8 cellular contexts compared by ENCODE assay signal in genomic region chr5:125410501-125411162, GRCh38.
A peak's percentile ranks its signal among the peaks of the same experiment; 100 is the strongest.
DNase-seq lines count a peak whose midpoint lies in the region; TF ChIP-seq lines count a peak whose summit lies in the region.

No MANE protein-coding gene starts in this region.

- H3K9ac ChIP-seq in BLaER1 treated with 17β-estradiol and CSF1 and Interleukin-3, amounts not matched to agents 10 nM and 100 nM, result no peak overlapping the region
- H3K9ac ChIP-seq in colonic mucosa (ENCODE audit: low read depth in 2 of 2, low read length in 2 of 2), result no peak overlapping the region

- CTCF ChIA-PET in activated CD4-positive, alpha-beta memory T cell treated with anti-CD3 and anti-CD28 coated beads, Interleukin-2, amount 10 ng/mL, durations not matched to agents 7 days and 5 days (lab: Charles Lee), result no interaction called here

- H3K4me3 Mint-ChIP-seq in nephron, result peak overlapping the region; percentile 29 to 49 (median 38)
- no peak overlapping the region for H3K4me3 Mint-ChIP-seq in activated CD4-positive, alpha-beta memory T cell treated with anti-CD3 and anti-CD28 coated beads, Interleukin-2, amount 10 ng/mL, durations not matched to agents 7 days and 5 days

- intact Hi-C loops in colonic mucosa (cut with DNase I), result no loop called here

- no peaks in the 10 kb centered on the region for H3K36me3 Mint-ChIP-seq in nephron (ENCODE audit: low read depth)
- no peaks in the 10 kb centered on the region for H3K36me3 Mint-ChIP-seq in activated CD4-positive, alpha-beta memory T cell treated with anti-CD3 and anti-CD28 coated beads, Interleukin-2, amount 10 ng/mL, durations not matched to agents 7 days and 5 days (ENCODE audit: low read depth)

- H3K27me3 ChIP-seq in BLaER1 treated with 17β-estradiol and CSF1 and Interleukin-3, amounts not matched to agents 10 nM and 100 nM, result no peaks in the 10 kb centered on the region
- H3K27me3 ChIP-seq in colonic mucosa, result no peaks in the 10 kb centered on the region
- H3K27me3 ChIP-seq in H7 (ENCODE audit: control insufficient read depth, insufficient read depth, low read length), result no peaks in the 10 kb centered on the region

- peak overlapping the region; percentile 93 to 98 (median 97) for H3K27ac Mint-ChIP-seq in nephron
- no peak overlapping the region for H3K27ac Mint-ChIP-seq in activated CD4-positive, alpha-beta memory T cell treated with anti-CD3 and anti-CD28 coated beads, Interleukin-2, amount 10 ng/mL, durations not matched to agents 7 days and 5 days

- H3K9me3 ChIP-seq in BLaER1 treated with 17β-estradiol and CSF1 and Interleukin-3, amounts not matched to agents 10 nM and 100 nM (replicated peaks in 1 of 11), result peaks cover 5 to 15% (median 6%) of the 10 kb centered on the region in 11 experiments; a peak in 16 of 22 replicates
- no peaks in the 10 kb centered on the region for H3K9me3 ChIP-seq in colonic mucosa

- peak overlapping the region; percentile 30 to 77 (median 62); a peak in 17 of 22 replicates for H3K4me2 ChIP-seq in BLaER1 treated with 17β-estradiol and CSF1 and Interleukin-3, amounts not matched to agents 10 nM and 100 nM

- H3K27me3 Mint-ChIP-seq in nephron (ENCODE audit: low read depth), result peaks cover 6% of the 10 kb centered on the region
- H3K27me3 Mint-ChIP-seq in activated CD4-positive, alpha-beta memory T cell treated with anti-CD3 and anti-CD28 coated beads, Interleukin-2, amount 10 ng/mL, durations not matched to agents 7 days and 5 days, result no peaks in the 10 kb centered on the region

- H3K27ac ChIP-seq in BLaER1 treated with 17β-estradiol and CSF1 and Interleukin-3, amounts not matched to agents 10 nM and 100 nM, result no peak overlapping the region
- peak overlapping the region; percentile 67 for H3K27ac ChIP-seq in colonic mucosa

- no peak overlapping the region for H3K4me3 ChIP-seq in BLaER1 treated with 17β-estradiol and CSF1 and Interleukin-3, amounts not matched to agents 10 nM and 100 nM
- H3K4me3 ChIP-seq in colonic mucosa, result no peak overlapping the region
- no peak overlapping the region for H3K4me3 ChIP-seq in H7 (ENCODE audit: insufficient read depth, low read depth, low read length)

- H3K9me3 Mint-ChIP-seq in nephron, result no peaks in the 10 kb centered on the region
- H3K9me3 Mint-ChIP-seq in activated CD4-positive, alpha-beta memory T cell treated with anti-CD3 and anti-CD28 coated beads, Interleukin-2, amount 10 ng/mL, durations not matched to agents 7 days and 5 days, result peaks cover 2% of the 10 kb centered on the region

- no peaks in the 10 kb centered on the region for H4K20me1 ChIP-seq in BLaER1 treated with 17β-estradiol and CSF1 and Interleukin-3, amounts not matched to agents 10 nM and 100 nM

- H3K4me1 Mint-ChIP-seq in nephron, result peaks cover 77% of the 10 kb centered on the region
- H3K4me1 Mint-ChIP-seq in activated CD4-positive, alpha-beta memory T cell treated with anti-CD3 and anti-CD28 coated beads, Interleukin-2, amount 10 ng/mL, durations not matched to agents 7 days and 5 days, result no peaks in the 10 kb centered on the region

- no peaks in the 10 kb centered on the region for H3K36me3 ChIP-seq in BLaER1 treated with 17β-estradiol and CSF1 and Interleukin-3, amounts not matched to agents 10 nM and 100 nM
- H3K36me3 ChIP-seq in colonic mucosa (no peaks in the 10 kb centered on the region), H7 (replicated peaks; ENCODE audit: control insufficient read depth, insufficient read depth, low read length) (no peaks in the 10 kb centered on the region)

- TF ChIP-seq CTCF in colonic mucosa (IDR thresholded peaks at IDR 0.05), result no peak
- no peak for TF ChIP-seq CTCF in nephron (IDR thresholded peaks at IDR 0.05; ENCODE audit: unreplicated experiment in 3 of 3)

- peaks cover 24 to 37% (median 33%) of the 10 kb centered on the region in 10 experiments for H3K4me1 ChIP-seq in BLaER1 treated with 17β-estradiol and CSF1 and Interleukin-3, amounts not matched to agents 10 nM and 100 nM
- no peaks in the 10 kb centered on the region for H3K4me1 ChIP-seq in colonic mucosa

- POLR2A ChIA-PET in activated CD4-positive, alpha-beta memory T cell treated with anti-CD3 and anti-CD28 coated beads, Interleukin-2, amount 10 ng/mL, durations not matched to agents 7 days and 5 days (lab: Charles Lee), result no interaction called here

- DNase-seq in NCI-H2029 treated with DMSO at 0.1 percent for 48 hours (lab: John Stamatoyannopoulos, UW) (peak; percentile 87), colonic mucosa (no peak), H7 (no peak), GF-D8 (lab: John Stamatoyannopoulos, UW) (no peak), NCI-H774 (lab: John Stamatoyannopoulos, UW) (no peak)
- no peak for DNase-seq in activated CD4-positive, alpha-beta memory T cell treated with anti-CD3 and anti-CD28 coated beads, Interleukin-2, amount 10 ng/mL, durations not matched to agents 7 days and 5 days
